ENCODE assay signal across 2 cellular contexts in genomic region chr12:103783744-103784664, GRCh38.
TF ChIP-seq lines count a peak whose summit lies in the region.

No MANE protein-coding gene starts in this region.

TF ChIP-seq in liver, 16 proteins besides CTCF, POLR2A, EP300 and RAD21:
- TF ChIP-seq REST (IDR thresholded peaks at IDR 0.05) (no peak), FOXA2 (IDR thresholded peaks at IDR 0.05) (no peak), YY1 (IDR thresholded peaks at IDR 0.05) (no peak)
TF ChIP-seq in liver: peak in this region for 0.

TF ChIP-seq in HepG2, 621 proteins besides CTCF, POLR2A, EP300 and RAD21 (continued from another document):
- TF ChIP-seq ZNF704 (CRISPR knock-in tag; IDR thresholded peaks at IDR 0.05; ENCODE audit: borderline replicate concordance) (no peak), ZNF275 (CRISPR knock-in tag; IDR thresholded peaks at IDR 0.05; ENCODE audit: borderline replicate concordance) (no peak), SNAPC4 (CRISPR knock-in tag; IDR thresholded peaks at IDR 0.05) (no peak), PBX3 (CRISPR knock-in tag; IDR thresholded peaks at IDR 0.05; ENCODE audit: borderline replicate concordance) (no peak), ZFP90 (CRISPR knock-in tag; IDR thresholded peaks at IDR 0.05; ENCODE audit: borderline replicate concordance) (no peak), ADNP (CRISPR knock-in tag; IDR thresholded peaks at IDR 0.05) (no peak), MXD3 (CRISPR knock-in tag; IDR thresholded peaks at IDR 0.05) (no peak), POLR2AphosphoS2 (IDR thresholded peaks at IDR 0.05; ENCODE audit: low read depth, low read length) (no peak), TRAFD1 (CRISPR knock-in tag; IDR thresholded peaks at IDR 0.05; ENCODE audit: borderline replicate concordance) (no peak), ZBTB46 (CRISPR knock-in tag; IDR thresholded peaks at IDR 0.05; ENCODE audit: borderline replicate concordance) (no peak), SUZ12 (IDR thresholded peaks at IDR 0.05; ENCODE audit: low read depth, low read length) (no peak), SRSF9 (IDR thresholded peaks at IDR 0.05; ENCODE audit: borderline replicate concordance, insufficient read depth, low read depth, low read length, poor library complexity, severe bottlenecking) (no peak), KIAA2018 (CRISPR knock-in tag; IDR thresholded peaks at IDR 0.05; ENCODE audit: borderline replicate concordance) (no peak), E2F2 (CRISPR knock-in tag; IDR thresholded peaks at IDR 0.05; ENCODE audit: borderline replicate concordance) (no peak), ETS1 (CRISPR knock-in tag; IDR thresholded peaks at IDR 0.05) (no peak), RXRB (CRISPR knock-in tag; IDR thresholded peaks at IDR 0.05; ENCODE audit: borderline replicate concordance) (no peak)
